ENCODE assay signal across 8 cellular contexts in the genomic region with DNA sequence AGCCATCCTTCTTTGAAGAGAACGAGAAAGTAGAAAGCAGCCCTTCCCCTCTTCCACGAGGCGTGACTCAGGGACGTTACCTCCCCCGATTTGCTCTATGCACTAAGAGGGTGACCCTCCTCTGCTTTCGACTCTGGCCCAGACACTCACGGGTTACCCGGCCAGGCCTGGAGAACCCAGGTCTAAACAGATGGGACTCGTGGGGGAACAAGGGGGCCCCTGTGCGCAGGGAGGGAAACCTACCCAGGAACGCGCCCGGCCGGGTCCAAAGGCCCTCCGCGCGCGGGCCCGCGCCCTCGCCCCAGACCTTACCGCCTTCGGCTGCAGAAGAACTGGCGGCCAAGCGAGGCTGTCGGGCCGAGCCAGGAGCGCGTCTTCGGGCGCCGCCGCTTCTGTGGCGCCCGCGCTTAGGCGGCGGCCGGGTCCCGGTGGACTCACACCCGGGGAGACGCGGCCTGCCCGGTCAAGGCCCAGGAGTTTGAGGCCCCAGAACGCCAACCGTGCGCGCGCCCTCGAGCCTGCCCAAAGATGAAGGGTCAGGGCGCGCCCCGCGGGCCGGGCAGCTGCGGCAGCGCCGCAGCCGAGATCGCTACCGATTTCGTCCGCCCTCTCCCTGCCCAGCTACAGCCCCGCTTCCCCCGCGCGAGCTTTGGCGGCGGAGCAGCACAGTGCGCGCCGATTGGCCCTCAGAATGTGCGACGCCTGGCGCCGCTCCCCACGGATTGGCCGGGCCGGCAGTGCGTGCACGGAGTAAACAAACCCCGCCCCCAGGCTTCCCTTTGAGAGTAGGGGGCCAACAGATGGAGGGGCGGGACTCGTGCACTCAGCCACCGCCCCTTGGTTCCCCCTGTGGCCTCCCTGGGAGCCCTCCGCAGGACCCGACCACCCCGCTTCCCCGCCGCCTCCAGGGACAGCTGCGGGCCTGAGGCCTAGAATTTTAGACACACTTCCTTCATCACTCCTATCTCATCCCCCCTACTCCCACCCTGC. TPM values are rescaled to one million over a fixed set of nuclear protein-coding genes. Genes with fewer than 3 reads are reported as not detected.
A peak's percentile ranks its signal among the peaks of the same experiment; 100 is the strongest.
DNase-seq lines count a peak whose midpoint lies in the region; ATAC-seq lines count a peak whose summit lies in the region.

A gene with protein sequence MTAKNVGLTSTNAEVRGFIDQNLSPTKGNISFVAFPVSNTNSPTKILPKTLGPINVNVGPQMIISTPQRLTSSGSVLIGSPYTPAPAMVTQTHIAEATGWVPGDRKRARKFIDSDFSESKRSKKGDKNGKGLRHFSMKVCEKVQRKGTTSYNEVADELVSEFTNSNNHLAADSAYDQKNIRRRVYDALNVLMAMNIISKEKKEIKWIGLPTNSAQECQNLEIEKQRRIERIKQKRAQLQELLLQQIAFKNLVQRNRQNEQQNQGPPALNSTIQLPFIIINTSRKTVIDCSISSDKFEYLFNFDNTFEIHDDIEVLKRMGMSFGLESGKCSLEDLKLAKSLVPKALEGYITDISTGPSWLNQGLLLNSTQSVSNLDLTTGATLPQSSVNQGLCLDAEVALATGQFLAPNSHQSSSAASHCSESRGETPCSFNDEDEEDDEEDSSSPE (minus strand): TSS at position 674 of the 990 bp plus-strand sequence. CDS start 47,795 bp downstream, outside the sequence.

- peak within 1 kb of the TSS; percentile 53 for H3K27ac ChIP-seq in epithelial cell of prostate

- ATAC-seq in GM21528 (IDR thresholded peaks at IDR 0.05; ENCODE audit: low FRiP score, unreplicated experiment), result peak; percentile 100

- DNase-seq in DMS153 (lab: John Stamatoyannopoulos, UW), result peak; percentile 68
- peak; percentile 74 for DNase-seq in HuH-7.5 (ENCODE audit: low spot score)
- peak; percentile 93 for DNase-seq in OCI-M1 (lab: John Stamatoyannopoulos, UW)
- DNase-seq in activated T-cell treated with anti-CD3 and anti-CD28 coated beads for 48 hours (ENCODE audit: low read depth), result peak; percentile 84
- DNase-seq in epithelial cell of prostate (ENCODE audit: low read depth, low spot score), result peak; percentile 45
- DNase-seq in mucosa of gallbladder (ENCODE audit: low spot score), result peak; percentile 88
- peak; percentile 46 to 56 for DNase-seq in stimulated activated CD8-positive, alpha-beta memory T cell treated with anti-CD3 and anti-CD28 coated beads, Interleukin-4, amount 100 ng/mL, for 4 hours (ENCODE audit: low read depth in 2 of 2, low spot score in 1 of 2)

RNA-seq across cellular contexts. Expression of the gene that starts here (rescaled TPM):
- total RNA-seq in mucosa of gallbladder, result 106 TPM

Comparison
In these comparisons a context has a peak if more than half of its experiments do, and no peak if none do; other contexts are left out.
1. Peak in every context shown above with its lines: DNase-seq, ATAC-seq and H3K27ac ChIP-seq.